9 cellular contexts compared by ENCODE assay signal in the genomic region with DNA sequence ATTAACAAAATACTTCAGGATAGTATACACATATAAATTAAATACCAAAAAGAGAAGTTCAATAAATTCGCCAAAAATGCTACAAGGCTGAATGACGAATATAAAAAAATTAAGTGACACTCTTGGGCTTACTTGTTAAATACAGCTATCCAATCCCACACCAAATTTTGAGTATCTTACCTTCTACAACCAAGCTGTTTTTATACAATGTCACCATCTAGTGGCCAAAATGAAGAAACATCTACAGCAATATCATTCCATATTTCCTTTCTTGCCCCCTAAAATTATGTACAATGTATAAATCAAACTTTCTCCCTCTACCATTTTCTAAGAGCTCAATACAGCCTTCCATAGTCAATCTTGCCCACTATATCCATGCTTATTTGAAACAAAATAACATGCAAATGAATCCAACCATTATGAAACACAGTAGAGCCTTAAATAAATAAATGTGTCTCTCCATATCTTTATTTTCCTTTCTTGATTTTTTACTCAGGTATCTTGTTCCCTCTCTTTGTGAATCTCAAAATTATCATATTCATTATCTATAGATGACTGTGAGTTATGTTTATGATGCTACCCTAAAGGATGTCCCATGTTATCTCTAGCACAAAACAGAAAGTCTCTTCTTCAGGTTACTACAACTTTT.
DNase-seq lines count a peak whose midpoint lies in the region; ATAC-seq, FAIRE-seq and TF ChIP-seq lines count a peak whose summit lies in the region.
"Had no signal": no experiment of that assay in that cellular context is flagged by ENCODE, and none has a peak within 500 bp of the region (broad histone marks: within the 10 kb centered on the region; RNA-seq: fewer than 3 reads in every experiment).

No MANE protein-coding gene starts in this region.

- peaks cover 0 to 3% of the 10 kb centered on the region in 2 experiments for H3K36me3 ChIP-seq in keratinocyte (ENCODE audit: control insufficient read depth in 2 of 2, extremely low read depth in 1 of 2, insufficient read depth in 2 of 2, low read length in 2 of 2)

- no peak overlapping the region for H3K4me2 ChIP-seq in keratinocyte (ENCODE audit: control insufficient read depth, extremely low read depth, insufficient read depth, low read depth, low read length)

- H3K27ac ChIP-seq in VCaP = no peak overlapping the region
- no peak overlapping the region for H3K27ac ChIP-seq in keratinocyte (ENCODE audit: control insufficient read depth, insufficient read depth, low read length)

- no peaks in the 10 kb centered on the region for H3K4me1 ChIP-seq in keratinocyte (ENCODE audit: control insufficient read depth, extremely low read depth, insufficient read depth, low read length)

- intact Hi-C loops in Right ventricle myocardium superior (cut with DNase I) (loop anchor here (2.0 kb wide), 1 partner anchor 163 kb away; no protein-coding TSS in a partner anchor), left ventricle myocardium superior (cut with micrococcal nuclease) (loop anchor here (10.0 kb wide), 1 partner anchor 151 kb away; no protein-coding TSS in a partner anchor)

- peaks cover 8% of the 10 kb centered on the region for H3K79me2 ChIP-seq in keratinocyte (ENCODE audit: control insufficient read depth, insufficient read depth, low read length)

- H3K27ac Mint-ChIP-seq in activated T-cell treated with anti-CD3 and anti-CD28 coated beads, Interleukin-2, amount 50 U/mL, for 72 hours = no peak overlapping the region
- H3K27ac Mint-ChIP-seq: activated naive CD8-positive, alpha-beta T cell had no signal

- TF ChIP-seq CTCF in VCaP (conservative IDR thresholded peaks at IDR 0.05) (peak; percentile 82), keratinocyte (optimal IDR thresholded peaks at IDR 0.05 in 1 of 3, IDR thresholded peaks at IDR 0.05 in 1 of 3, conservative IDR thresholded peaks at IDR 0.05 in 1 of 3; ENCODE audit: extremely low read depth in 1 of 3, insufficient read depth in 2 of 3, low read length in 3 of 3) (peak in 2 of 3 experiments; percentile 45 to 66)

- DNase-seq in Right ventricle myocardium superior (no peak), left ventricle myocardium superior (no peak), NCI-H2029 (lab: John Stamatoyannopoulos, UW) (peak; percentile 38), keratinocyte (ENCODE audit: low read depth, low spot score) (peak; percentile 7)
- DNase-seq in activated T-cell treated with anti-CD3 and anti-CD28 coated beads, Interleukin-2, amount 50 U/mL, for 72 hours = no peak

- H3K9me1 ChIP-seq in keratinocyte (ENCODE audit: control insufficient read depth, extremely low read depth, insufficient read depth, low read length) = no peaks in the 10 kb centered on the region

- no peaks in the 10 kb centered on the region for H3K9me3 ChIP-seq in keratinocyte (ENCODE audit: control insufficient read depth, low read depth, low read length)

- peaks cover 2% of the 10 kb centered on the region in 2 donors for H3K9me3 Mint-ChIP-seq in activated T-cell treated with anti-CD3 and anti-CD28 coated beads, Interleukin-2, amount 50 U/mL, for 72 hours

- H3K4me3 ChIP-seq in keratinocyte (ENCODE audit: control insufficient read depth in 2 of 3, extremely low read depth in 1 of 3, insufficient read depth in 2 of 3, low read depth in 1 of 3, low read length in 3 of 3) = no peak overlapping the region

- H4K20me1 ChIP-seq in keratinocyte (ENCODE audit: control insufficient read depth, extremely low read depth, insufficient read depth, low read length) = peaks cover 5% of the 10 kb centered on the region

- H3K4me1 Mint-ChIP-seq in activated T-cell treated with anti-CD3 and anti-CD28 coated beads, Interleukin-2, amount 50 U/mL, for 72 hours (ENCODE audit: low read depth) = no peaks in the 10 kb centered on the region

- no peak overlapping the region for H3K9ac ChIP-seq in keratinocyte (ENCODE audit: control insufficient read depth, extremely low read depth, insufficient read depth, low read length)

- no peak for FAIRE-seq in keratinocyte (lab: Jason Lieb, UNC)

- no peak overlapping the region for H2AFZ ChIP-seq in keratinocyte (ENCODE audit: control insufficient read depth, low read length)

- H3K4me3 Mint-ChIP-seq in activated T-cell treated with anti-CD3 and anti-CD28 coated beads, Interleukin-2, amount 50 U/mL, for 72 hours = no peak overlapping the region
- H3K4me3 Mint-ChIP-seq: activated naive CD8-positive, alpha-beta T cell had no signal

- peaks cover 5 to 18% of the 10 kb centered on the region in 2 donors for H3K36me3 Mint-ChIP-seq in activated T-cell treated with anti-CD3 and anti-CD28 coated beads, Interleukin-2, amount 50 U/mL, for 72 hours (ENCODE audit: insufficient read depth in 2 of 2)

- no peaks in the 10 kb centered on the region for H3K27me3 ChIP-seq in keratinocyte (ENCODE audit: control insufficient read depth, extremely low read depth, insufficient read depth, low read length)

- H3K27me3 Mint-ChIP-seq in activated T-cell treated with anti-CD3 and anti-CD28 coated beads, Interleukin-2, amount 50 U/mL, for 72 hours (ENCODE audit: low read depth) = no peaks in the 10 kb centered on the region
- H3K27me3 Mint-ChIP-seq: activated naive CD8-positive, alpha-beta T cell had no signal

- dilution Hi-C loops in keratinocyte (cut with MboI; ENCODE audit: extremely low pct_ligation_motif_present, low sequenced_read_pairs) = no loop called here

- ATAC-seq in Right ventricle myocardium superior (ENCODE audit: poor library complexity) (peak; percentile 46), left ventricle myocardium superior (no peak), GM21447 (IDR thresholded peaks at IDR 0.05; ENCODE audit: unreplicated experiment) (no peak), HG03135 (IDR thresholded peaks at IDR 0.05; ENCODE audit: unreplicated experiment) (no peak)
- ATAC-seq in activated T-cell treated with anti-CD3 and anti-CD28 coated beads, Interleukin-2, amount 50 U/mL, for 72 hours (replicated peaks in 1 of 2) = no peak

Comparison
In these comparisons a context has a peak if more than half of its experiments do, and no peak if none do; other contexts are left out.
1. DNase-seq: peak in NCI-H2029 (single experiment) and keratinocyte (single experiment); none in Right ventricle myocardium superior (single experiment), left ventricle myocardium superior (single experiment) and activated T-cell treated with anti-CD3 and anti-CD28 coated beads, Interleukin-2, amount 50 U/mL, for 72 hours (0 of 2).